Comparison of ENCODE assay signal across 14 cellular contexts in the genomic region with DNA sequence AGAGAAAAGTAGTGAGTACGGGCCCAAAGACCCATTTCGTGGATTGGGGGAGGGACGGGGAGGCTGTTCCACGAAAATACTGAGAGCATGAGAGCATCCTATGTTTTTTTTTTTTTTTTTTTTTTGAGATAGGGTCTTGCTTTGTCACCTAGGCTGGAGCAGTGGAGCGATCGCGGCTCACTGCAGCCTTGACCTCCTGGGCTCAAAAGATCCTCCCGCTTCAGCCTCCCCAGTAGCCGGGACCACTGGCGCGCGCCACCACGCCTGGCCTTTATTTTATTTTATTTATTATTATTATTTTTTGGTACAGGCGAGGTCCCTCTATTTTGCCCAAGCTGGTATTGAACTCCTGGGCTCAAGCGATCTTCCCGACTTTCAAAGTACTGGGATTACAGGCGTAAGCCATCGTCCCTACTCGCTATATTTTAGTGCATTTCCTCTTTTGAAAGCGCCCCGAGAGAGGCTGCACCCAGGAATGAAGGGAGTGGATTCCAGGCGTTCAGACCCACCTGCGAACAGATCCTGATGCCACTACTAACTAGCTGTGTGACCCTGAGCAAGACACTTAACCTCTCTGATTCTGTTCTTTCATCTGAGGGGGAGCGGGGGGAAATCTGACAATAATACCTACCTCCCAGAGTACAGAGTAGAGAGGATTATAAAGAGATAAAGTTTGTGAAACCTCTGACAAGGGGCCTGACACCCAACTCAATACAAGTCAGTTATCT. TPM values are rescaled to one million over a fixed set of nuclear protein-coding genes. Genes with fewer than 3 reads are reported as not detected.
DNase-seq lines count a peak whose midpoint lies in the region; ATAC-seq and TF ChIP-seq lines count a peak whose summit lies in the region.
"Had no signal": no experiment of that assay in that cellular context is flagged by ENCODE, and none has a peak within 500 bp of the region (broad histone marks: within the 10 kb centered on the region; RNA-seq: fewer than 3 reads in every experiment).

No MANE protein-coding gene starts in this region.

- peaks cover 39% of the 10 kb centered on the region for H3K4me1 Mint-ChIP-seq in activated naive CD4-positive, alpha-beta T cell treated with anti-CD3 and anti-CD28 coated beads for 36 hours (ENCODE audit: low read depth)
- peaks cover 21% of the 10 kb centered on the region for H3K4me1 Mint-ChIP-seq in activated naive CD4-positive, alpha-beta T cell treated with anti-CD3 and anti-CD28 coated beads, Interleukin-2, amount 10 ng/mL, durations not matched to agents 7 days and 5 days
- H3K4me1 Mint-ChIP-seq in naive B cell = peaks cover 27 to 42% (median 35%) of the 10 kb centered on the region in 3 donors

- no peaks in the 10 kb centered on the region for H3K9me3 ChIP-seq in adipocyte (ENCODE audit: control insufficient read depth, low read length)
- no peaks in the 10 kb centered on the region for H3K9me3 ChIP-seq in upper lobe of right lung

- peak overlapping the region; percentile 71 for H3K4me3 Mint-ChIP-seq in activated naive CD4-positive, alpha-beta T cell treated with anti-CD3 and anti-CD28 coated beads for 36 hours
- H3K4me3 Mint-ChIP-seq in activated naive CD4-positive, alpha-beta T cell treated with anti-CD3 and anti-CD28 coated beads, Interleukin-2, amount 10 ng/mL, durations not matched to agents 7 days and 5 days = no peak overlapping the region
- H3K4me3 Mint-ChIP-seq in naive B cell = peak overlapping the region; percentile 80 to 98 (median 90)

- H3K4me1 ChIP-seq in adipocyte (ENCODE audit: control insufficient read depth, insufficient read depth, low read length) = peaks cover 14% of the 10 kb centered on the region
- peaks cover 17% of the 10 kb centered on the region for H3K4me1 ChIP-seq in upper lobe of right lung

- no peaks in the 10 kb centered on the region for H3K9me3 Mint-ChIP-seq in activated naive CD4-positive, alpha-beta T cell treated with anti-CD3 and anti-CD28 coated beads for 36 hours
- H3K9me3 Mint-ChIP-seq in activated naive CD4-positive, alpha-beta T cell treated with anti-CD3 and anti-CD28 coated beads, Interleukin-2, amount 10 ng/mL, durations not matched to agents 7 days and 5 days = peaks cover 2% of the 10 kb centered on the region
- peaks cover 1 to 33% (median 13%) of the 10 kb centered on the region in 7 donors for H3K9me3 Mint-ChIP-seq in naive B cell

- no peaks in the 10 kb centered on the region for H3K36me3 Mint-ChIP-seq in activated naive CD4-positive, alpha-beta T cell treated with anti-CD3 and anti-CD28 coated beads for 36 hours (ENCODE audit: low read depth)
- H3K36me3 Mint-ChIP-seq in activated naive CD4-positive, alpha-beta T cell treated with anti-CD3 and anti-CD28 coated beads, Interleukin-2, amount 10 ng/mL, durations not matched to agents 7 days and 5 days = peaks cover 8% of the 10 kb centered on the region
- H3K36me3 Mint-ChIP-seq in naive B cell = peaks cover 0 to 17% of the 10 kb centered on the region in 2 donors

- intact Hi-C loops in activated naive CD4-positive, alpha-beta T cell treated with anti-CD3 and anti-CD28 coated beads for 36 hours (cut with micrococcal nuclease) = loop anchor here (10.0 kb wide), 1 partner anchor 189 kb away; no protein-coding TSS in a partner anchor
- intact Hi-C loops in upper lobe of right lung (cut with DNase I) = no loop called here

- peak overlapping the region; percentile 82 for H3K4me3 ChIP-seq in adipocyte (ENCODE audit: low read length)
- no peak overlapping the region for H3K4me3 ChIP-seq in upper lobe of right lung

- DNase-seq in activated naive CD4-positive, alpha-beta T cell treated with anti-CD3 and anti-CD28 coated beads for 36 hours = no peak
- no peak for DNase-seq in activated naive CD4-positive, alpha-beta T cell treated with anti-CD3 and anti-CD28 coated beads, Interleukin-2, amount 10 ng/mL, durations not matched to agents 7 days and 5 days
- DNase-seq in adipocyte (ENCODE audit: low read depth) = no peak
- no peak for DNase-seq in naive B cell
- peak; percentile 8 for DNase-seq in upper lobe of right lung
- no peak for DNase-seq in MV-4-11 (lab: John Stamatoyannopoulos, UW)
- no peak for DNase-seq in amygdala (lab: John Stamatoyannopoulos, UW)
- no peak for DNase-seq in stimulated activated CD4-positive, alpha-beta T cell treated with anti-CD3 and anti-CD28 coated beads, Interleukin-4, amount 100 ng/mL, for 24 hours
- DNase-seq: EL; left ventricle myocardium superior; NCI-H1436 treated with DMSO at 0.1 percent for 48 hours; occipital lobe; SIG-M5; stimulated activated CD4-positive, alpha-beta T cell treated with anti-CD3 and anti-CD28 coated beads, Interleukin-15, amount 100 ng/mL, for 24 hours had no signal

- TF ChIP-seq CTCF in upper lobe of right lung (IDR thresholded peaks at IDR 0.05) = no peak

- H3K27ac Mint-ChIP-seq in activated naive CD4-positive, alpha-beta T cell treated with anti-CD3 and anti-CD28 coated beads for 36 hours = no peak overlapping the region
- H3K27ac Mint-ChIP-seq in activated naive CD4-positive, alpha-beta T cell treated with anti-CD3 and anti-CD28 coated beads, Interleukin-2, amount 10 ng/mL, durations not matched to agents 7 days and 5 days = no peak overlapping the region
- H3K27ac Mint-ChIP-seq in naive B cell = peak overlapping the region in 3 of 6 donors; percentile 84 to 96 (median 87)

- CTCF ChIA-PET in activated naive CD4-positive, alpha-beta T cell treated with anti-CD3 and anti-CD28 coated beads for 36 hours (lab: Charles Lee) = interaction anchor here (1.3 kb wide), 1 partner anchor 17 kb away, joined by 3 read pairs; no protein-coding TSS in a partner anchor
- CTCF ChIA-PET in activated naive CD4-positive, alpha-beta T cell treated with anti-CD3 and anti-CD28 coated beads, Interleukin-2, amount 10 ng/mL, durations not matched to agents 7 days and 5 days (lab: Charles Lee) = interaction anchor here (0.8 kb wide), 1 partner anchor 366 kb away, joined by 3 read pairs; no protein-coding TSS in a partner anchor

- H3K27ac ChIP-seq in upper lobe of right lung = no peak overlapping the region

- peaks cover 77% of the 10 kb centered on the region for H3K27me3 Mint-ChIP-seq in activated naive CD4-positive, alpha-beta T cell treated with anti-CD3 and anti-CD28 coated beads for 36 hours (ENCODE audit: low read depth)
- peaks cover 94% of the 10 kb centered on the region for H3K27me3 Mint-ChIP-seq in activated naive CD4-positive, alpha-beta T cell treated with anti-CD3 and anti-CD28 coated beads, Interleukin-2, amount 10 ng/mL, durations not matched to agents 7 days and 5 days
- H3K27me3 Mint-ChIP-seq in naive B cell = peaks cover 41 to 90% (median 50%) of the 10 kb centered on the region in 3 donors

- ATAC-seq in naive B cell (ENCODE audit: low read depth in 2 of 2) = no peak
- no peak for ATAC-seq in upper lobe of right lung

- H3K27me3 ChIP-seq in adipocyte (replicated peaks; ENCODE audit: control insufficient read depth, insufficient read depth, low read length) (no peaks in the 10 kb centered on the region), upper lobe of right lung (peaks cover 99% of the 10 kb centered on the region)

- no peaks in the 10 kb centered on the region for H3K36me3 ChIP-seq in adipocyte (ENCODE audit: control insufficient read depth, insufficient read depth, low read length, severe bottlenecking)
- H3K36me3 ChIP-seq in upper lobe of right lung = no peaks in the 10 kb centered on the region

- peak overlapping the region; percentile 95 for H3K9ac ChIP-seq in adipocyte (ENCODE audit: low read length)

RNA-seq across cellular contexts. Expression of a gene that starts 5.4 kb away (rescaled TPM):
- not detected for total RNA-seq in activated naive CD4-positive, alpha-beta T cell treated with anti-CD3 and anti-CD28 coated beads for 36 hours
- not detected for polyA plus RNA-seq in naive B cell (ENCODE audit: low read depth in 6 of 6)
- 2.5 TPM for total RNA-seq in upper lobe of right lung
